13 cellular contexts compared by ENCODE assay signal in genomic region chr12:25107920-25108319, GRCh38.
DNase-seq lines count a peak whose midpoint lies in the region; ATAC-seq and TF ChIP-seq lines count a peak whose summit lies in the region.
"Had no signal": no experiment of that assay in that cellular context is flagged by ENCODE, and none has a peak within 500 bp of the region (broad histone marks: within the 10 kb centered on the region; RNA-seq: fewer than 3 reads in every experiment).

No MANE protein-coding gene starts in this region.

- H3K4me1 ChIP-seq in upper lobe of right lung: no peaks in the 10 kb centered on the region

- ATAC-seq in GM21786 (IDR thresholded peaks at IDR 0.05; ENCODE audit: unreplicated experiment) (peak; percentile 95), HG03439 (IDR thresholded peaks at IDR 0.05; ENCODE audit: unreplicated experiment) (peak; percentile 91), upper lobe of right lung (no peak)
- peak; percentile 81 for ATAC-seq in stimulated activated memory B cell treated with anti-CD40 and anti-IgM and Interleukin-4, amounts not matched to agents 10 μg/mL and 1 μg/mL and 100 μg/mL, for 72 hours

- no peak for TF ChIP-seq CTCF in upper lobe of right lung (IDR thresholded peaks at IDR 0.05)

- no peaks in the 10 kb centered on the region for H3K9me3 ChIP-seq in upper lobe of right lung

- peaks cover 13% of the 10 kb centered on the region for H3K4me1 Mint-ChIP-seq in stimulated activated memory B cell treated with anti-CD40 and anti-IgM and Interleukin-4, amounts not matched to agents 10 μg/mL and 1 μg/mL and 100 μg/mL, for 72 hours
- H3K4me1 Mint-ChIP-seq: activated naive CD8-positive, alpha-beta T cell treated with anti-CD3 and anti-CD28 coated beads, Interleukin-2, amount 10 ng/mL, durations not matched to agents 7 days and 5 days had no signal

- no peak overlapping the region for H3K4me3 ChIP-seq in upper lobe of right lung

- DNase-seq in SIG-M5 treated with dmso at 0.1 percent for 504 hours (lab: John Stamatoyannopoulos, UW; ENCODE audit: unreplicated experiment): peak; percentile 15
- DNase-seq in SIG-M5 (lab: John Stamatoyannopoulos, UW): no peak
- DNase-seq in upper lobe of right lung: no peak
- DNase-seq in T-helper 9 cell: no peak
- no peak for DNase-seq in stimulated activated CD4-positive, alpha-beta T cell treated with anti-CD3 and anti-CD28 coated beads, Interleukin-2, amount 100 ng/mL, for 24 hours
- DNase-seq: activated naive CD8-positive, alpha-beta T cell treated with anti-CD3 and anti-CD28 coated beads, Interleukin-2, amount 10 ng/mL, durations not matched to agents 7 days and 5 days; KG1; NCI-H774; posterior cingulate gyrus had no signal

- no peak overlapping the region for H3K27ac ChIP-seq in upper lobe of right lung
- H3K27ac ChIP-seq: 22Rv1 had no signal

- no peaks in the 10 kb centered on the region for H3K27me3 Mint-ChIP-seq in stimulated activated memory B cell treated with anti-CD40 and anti-IgM and Interleukin-4, amounts not matched to agents 10 μg/mL and 1 μg/mL and 100 μg/mL, for 72 hours
- H3K27me3 Mint-ChIP-seq: activated naive CD8-positive, alpha-beta T cell treated with anti-CD3 and anti-CD28 coated beads, Interleukin-2, amount 10 ng/mL, durations not matched to agents 7 days and 5 days had no signal

- peaks cover 41% of the 10 kb centered on the region for H3K36me3 Mint-ChIP-seq in stimulated activated memory B cell treated with anti-CD40 and anti-IgM and Interleukin-4, amounts not matched to agents 10 μg/mL and 1 μg/mL and 100 μg/mL, for 72 hours

- no peak overlapping the region for H3K4me3 Mint-ChIP-seq in stimulated activated memory B cell treated with anti-CD40 and anti-IgM and Interleukin-4, amounts not matched to agents 10 μg/mL and 1 μg/mL and 100 μg/mL, for 72 hours
- H3K4me3 Mint-ChIP-seq: activated naive CD8-positive, alpha-beta T cell treated with anti-CD3 and anti-CD28 coated beads, Interleukin-2, amount 10 ng/mL, durations not matched to agents 7 days and 5 days had no signal

- intact Hi-C loops in upper lobe of right lung (cut with DNase I): no loop called here

- no peaks in the 10 kb centered on the region for H3K9me3 Mint-ChIP-seq in stimulated activated memory B cell treated with anti-CD40 and anti-IgM and Interleukin-4, amounts not matched to agents 10 μg/mL and 1 μg/mL and 100 μg/mL, for 72 hours
- H3K9me3 Mint-ChIP-seq: activated naive CD8-positive, alpha-beta T cell treated with anti-CD3 and anti-CD28 coated beads, Interleukin-2, amount 10 ng/mL, durations not matched to agents 7 days and 5 days had no signal

- no peaks in the 10 kb centered on the region for H3K27me3 ChIP-seq in upper lobe of right lung

- peak overlapping the region; percentile 62 for H3K27ac Mint-ChIP-seq in stimulated activated memory B cell treated with anti-CD40 and anti-IgM and Interleukin-4, amounts not matched to agents 10 μg/mL and 1 μg/mL and 100 μg/mL, for 72 hours
- H3K27ac Mint-ChIP-seq: activated naive CD8-positive, alpha-beta T cell treated with anti-CD3 and anti-CD28 coated beads, Interleukin-2, amount 10 ng/mL, durations not matched to agents 7 days and 5 days had no signal

- H3K36me3 ChIP-seq in upper lobe of right lung: peaks cover 11% of the 10 kb centered on the region
